In genomic region chr9:127183814-127184582, GRCh38 we compare ENCODE assay signal across 12 cellular contexts.
DNase-seq lines count a peak whose midpoint lies in the region; ATAC-seq and TF ChIP-seq lines count a peak whose summit lies in the region.
"Had no signal": no experiment of that assay in that cellular context is flagged by ENCODE, and none has a peak within 500 bp of the region (broad histone marks: within the 10 kb centered on the region; RNA-seq: fewer than 3 reads in every experiment).

No MANE protein-coding gene starts in this region.

- no peak for TF ChIP-seq POLR2A in lower leg skin (IDR thresholded peaks at IDR 0.05)

- CTCF ChIA-PET in WTC11 (lab: Charles Lee) = no interaction called here
- CTCF ChIA-PET in activated CD4-positive, alpha-beta T cell treated with anti-CD3 and anti-CD28 coated beads for 36 hours (lab: Charles Lee) = interaction anchor here (1.8 kb wide), 1 partner anchor 243 kb away, joined by 7 read pairs; no protein-coding TSS in a partner anchor

- H3K27me3 ChIP-seq in aorta (ENCODE audit: control insufficient read depth in 1 of 2, insufficient read depth in 2 of 2, low read length in 1 of 2) (no peaks in the 10 kb centered on the region), colonic mucosa (no peaks in the 10 kb centered on the region)
- H3K27me3 ChIP-seq: cardiac muscle cell, pancreas had no signal

- POLR2A ChIA-PET in WTC11 (lab: Charles Lee) = interaction anchor here (0.6 to 0.7 kb wide), 2 partner anchors 50 to 916 kb away, joined by 3 to 5 read pairs; no protein-coding TSS in a partner anchor
- POLR2A ChIA-PET in activated CD4-positive, alpha-beta T cell treated with anti-CD3 and anti-CD28 coated beads for 36 hours (lab: Charles Lee) = no interaction called here

- H3K9ac ChIP-seq in colonic mucosa (ENCODE audit: low read depth in 2 of 2, low read length in 2 of 2) = peak overlapping the region in 1 of 2 donors; percentile 4

- no peak overlapping the region for H3K4me3 Mint-ChIP-seq in WTC11
- no peak overlapping the region for H3K4me3 Mint-ChIP-seq in activated CD4-positive, alpha-beta T cell treated with anti-CD3 and anti-CD28 coated beads for 36 hours

- TF ChIP-seq CTCF in WTC11 (IDR thresholded peaks at IDR 0.05) (no peak), lower leg skin (IDR thresholded peaks at IDR 0.05) (no peak), colonic mucosa (IDR thresholded peaks at IDR 0.05) (no peak)

- intact Hi-C loops in Right ventricle myocardium inferior (cut with DNase I) = no loop called here
- intact Hi-C loops in cardiac septum (cut with DNase I) = loop anchor here (2.0 kb wide), 1 partner anchor 17 kb away; no protein-coding TSS in a partner anchor
- intact Hi-C loops in lower leg skin (cut with DNase I; ENCODE audit: low total_unique reads) = no loop called here
- intact Hi-C loops in aorta (cut with DNase I) = loop anchor here in 1 of 2 donors (5.0 kb wide), 1 partner anchor 42 kb away; no protein-coding TSS in a partner anchor
- intact Hi-C loops in activated CD4-positive, alpha-beta T cell treated with anti-CD3 and anti-CD28 coated beads for 36 hours (cut with DNase I, micrococcal nuclease) = no loop called here
- intact Hi-C loops in colonic mucosa (cut with DNase I) = no loop called here

- H3K9me3 Mint-ChIP-seq in WTC11 = no peaks in the 10 kb centered on the region
- no peaks in the 10 kb centered on the region for H3K9me3 Mint-ChIP-seq in activated CD4-positive, alpha-beta T cell treated with anti-CD3 and anti-CD28 coated beads for 36 hours (ENCODE audit: low read depth)

- DNase-seq in Right ventricle myocardium inferior (ENCODE audit: missing footprints) (peak; percentile 75), cardiac septum (ENCODE audit: low spot score) (no peak), WTC11 (ENCODE audit: low spot score) (no peak), lower leg skin (ENCODE audit: low spot score in 2 of 2) (peak; percentile 80 to 93), aorta (peak; percentile 58 to 80), colonic mucosa (no peak), ureter (ENCODE audit: low spot score) (no peak)
- DNase-seq in activated CD4-positive, alpha-beta T cell treated with anti-CD3 and anti-CD28 coated beads for 36 hours = no peak
- DNase-seq: 8988T, NCI-H1417 had no signal

- H3K9me3 ChIP-seq in aorta (ENCODE audit: control insufficient read depth, low read length) (no peaks in the 10 kb centered on the region), colonic mucosa (no peaks in the 10 kb centered on the region)
- H3K9me3 ChIP-seq: pancreas had no signal

- 73 to 84% methylated on average over 17 of the region's 17 CpGs for WGBS in lower leg skin, 2 donors
- WGBS in aorta, 2 donors = 47 to 51% methylated on average over 17 of the region's 17 CpGs

- peaks cover 4 to 7% of the 10 kb centered on the region in 2 donors for H3K4me1 ChIP-seq in aorta (ENCODE audit: control insufficient read depth in 1 of 2, insufficient read depth in 2 of 2, low read length in 2 of 2)
- H3K4me1 ChIP-seq in colonic mucosa = no peaks in the 10 kb centered on the region
- H3K4me1 ChIP-seq: pancreas had no signal

- ATAC-seq in Right ventricle myocardium inferior (peak; percentile 26), WTC11 (no peak), aorta (ENCODE audit: low FRiP score) (no peak)
- ATAC-seq in activated CD4-positive, alpha-beta T cell treated with anti-CD3 and anti-CD28 coated beads for 36 hours = no peak
- ATAC-seq: pancreas had no signal

- no peaks in the 10 kb centered on the region for H3K36me3 Mint-ChIP-seq in WTC11
- H3K36me3 Mint-ChIP-seq in activated CD4-positive, alpha-beta T cell treated with anti-CD3 and anti-CD28 coated beads for 36 hours (ENCODE audit: low read depth) = no peaks in the 10 kb centered on the region

- peaks cover 12% of the 10 kb centered on the region for H3K4me1 Mint-ChIP-seq in WTC11
- H3K4me1 Mint-ChIP-seq in activated CD4-positive, alpha-beta T cell treated with anti-CD3 and anti-CD28 coated beads for 36 hours = no peaks in the 10 kb centered on the region

- H3K27ac ChIP-seq in aorta (ENCODE audit: low read depth in 1 of 2, low read length in 2 of 2) (no peak overlapping the region), colonic mucosa (no peak overlapping the region)
- H3K27ac ChIP-seq: cardiac muscle cell, pancreas had no signal

- H3K27ac Mint-ChIP-seq in WTC11 = 0 out of 2 replicates have a peak overlapping the region, but pooled peaks have one; percentile 8
- no peak overlapping the region for H3K27ac Mint-ChIP-seq in activated CD4-positive, alpha-beta T cell treated with anti-CD3 and anti-CD28 coated beads for 36 hours

- H3K4me3 ChIP-seq in lower leg skin (ENCODE audit: low read depth, poor library complexity, severe bottlenecking) = no peak overlapping the region
- no peak overlapping the region for H3K4me3 ChIP-seq in aorta (ENCODE audit: low read length in 2 of 2)
- no peak overlapping the region for H3K4me3 ChIP-seq in colonic mucosa
- H3K4me3 ChIP-seq: cardiac muscle cell, pancreas had no signal

- no peaks in the 10 kb centered on the region for H3K27me3 Mint-ChIP-seq in WTC11 (ENCODE audit: low read depth)
- H3K27me3 Mint-ChIP-seq in activated CD4-positive, alpha-beta T cell treated with anti-CD3 and anti-CD28 coated beads for 36 hours = no peaks in the 10 kb centered on the region

- H3K36me3 ChIP-seq in aorta (ENCODE audit: control insufficient read depth in 1 of 2, insufficient read depth in 2 of 2, low read length in 1 of 2) (no peaks in the 10 kb centered on the region), colonic mucosa (no peaks in the 10 kb centered on the region)
- H3K36me3 ChIP-seq: cardiac muscle cell, pancreas had no signal

TF ChIP-seq in WTC11, 78 proteins besides CTCF, POLR2A, EP300 and RAD21:
- TF ChIP-seq RELA (CRISPR knock-in tag; IDR thresholded peaks at IDR 0.05; ENCODE audit: borderline replicate concordance) (no peak), NFE2L1 (CRISPR knock-in tag; IDR thresholded peaks at IDR 0.05) (no peak), JAZF1 (CRISPR knock-in tag; IDR thresholded peaks at IDR 0.05) (no peak), ZNF121 (CRISPR knock-in tag; IDR thresholded peaks at IDR 0.05) (no peak), PREB (CRISPR knock-in tag; IDR thresholded peaks at IDR 0.05; ENCODE audit: borderline replicate concordance) (no peak), SMAD4 (CRISPR knock-in tag; IDR thresholded peaks at IDR 0.05) (no peak)
- TF ChIP-seq, protein P1, sequence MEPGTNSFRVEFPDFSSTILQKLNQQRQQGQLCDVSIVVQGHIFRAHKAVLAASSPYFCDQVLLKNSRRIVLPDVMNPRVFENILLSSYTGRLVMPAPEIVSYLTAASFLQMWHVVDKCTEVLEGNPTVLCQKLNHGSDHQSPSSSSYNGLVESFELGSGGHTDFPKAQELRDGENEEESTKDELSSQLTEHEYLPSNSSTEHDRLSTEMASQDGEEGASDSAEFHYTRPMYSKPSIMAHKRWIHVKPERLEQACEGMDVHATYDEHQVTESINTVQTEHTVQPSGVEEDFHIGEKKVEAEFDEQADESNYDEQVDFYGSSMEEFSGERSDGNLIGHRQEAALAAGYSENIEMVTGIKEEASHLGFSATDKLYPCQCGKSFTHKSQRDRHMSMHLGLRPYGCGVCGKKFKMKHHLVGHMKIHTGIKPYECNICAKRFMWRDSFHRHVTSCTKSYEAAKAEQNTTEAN (CRISPR knock-in tag; IDR thresholded peaks at IDR 0.05) = no peak
TF ChIP-seq in WTC11: peak in this region for 0.

Comparison
In these comparisons a context has a peak if more than half of its experiments do, and no peak if none do; other contexts are left out.
1. DNase-seq: peak in Right ventricle myocardium inferior (single experiment), lower leg skin (2 of 2) and aorta (2 of 2); none in cardiac septum (single experiment), WTC11 (single experiment), activated CD4-positive, alpha-beta T cell treated with anti-CD3 and anti-CD28 coated beads for 36 hours (single experiment), colonic mucosa (single experiment) and ureter (single experiment).